In the genomic region with DNA sequence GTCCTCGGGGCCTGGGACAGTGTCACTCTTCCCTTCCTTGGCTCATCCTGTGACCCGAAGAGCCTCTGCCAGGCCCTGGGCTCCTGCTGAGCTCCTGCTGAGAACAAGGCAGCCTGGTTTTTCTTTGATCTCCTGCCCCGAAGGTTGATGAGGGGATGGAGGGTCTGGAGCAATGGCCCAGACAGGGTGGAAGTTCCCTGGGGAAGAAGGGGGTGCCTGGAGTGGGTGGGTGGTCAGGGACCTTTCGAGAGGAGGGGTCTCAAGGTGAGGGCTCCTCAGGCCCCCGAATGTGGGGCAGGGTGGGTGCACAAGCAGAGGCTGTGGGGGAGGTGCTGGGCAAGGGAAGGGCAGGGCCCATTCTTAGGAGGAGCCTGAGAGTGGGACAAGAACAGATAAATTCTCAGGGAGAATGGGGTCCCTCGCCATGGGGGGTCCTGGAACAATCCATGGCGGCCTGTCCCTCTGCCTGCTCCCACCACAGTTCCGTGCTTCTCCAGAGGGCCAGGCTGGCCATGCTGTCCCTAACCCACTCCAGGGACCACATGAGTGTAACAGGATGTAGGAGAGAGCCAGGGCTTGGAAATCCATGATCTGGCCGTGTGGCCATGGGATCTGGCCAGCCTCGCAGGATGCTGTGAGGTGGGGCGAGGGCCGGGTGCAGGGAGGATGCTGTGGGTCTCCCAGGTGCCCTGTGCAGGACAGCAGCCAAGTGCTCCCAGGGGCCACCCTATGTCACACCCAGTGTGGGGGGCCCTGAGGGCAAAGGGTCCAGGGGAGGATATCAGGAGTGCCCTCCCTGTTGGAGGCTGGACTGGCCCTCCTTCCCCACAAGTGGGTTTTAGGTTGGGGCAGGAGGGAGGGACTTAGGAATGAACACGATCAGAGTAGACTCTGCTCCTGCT, we compare ENCODE assay signal across 25 cellular contexts.
DNase-seq lines count a peak whose midpoint lies in the region; ATAC-seq and TF ChIP-seq lines count a peak whose summit lies in the region.
"Had no signal": no experiment of that assay in that cellular context is flagged by ENCODE, and none has a peak within 500 bp of the region (broad histone marks: within the 10 kb centered on the region; RNA-seq: fewer than 3 reads in every experiment).

No MANE protein-coding gene starts in this region.

- POLR2A ChIA-PET in OCI-LY7 (lab: Charles Lee), result interaction anchor here (0.6 kb wide), 1 partner anchor 309 kb away, joined by 3 read pairs; no protein-coding TSS in a partner anchor

- no TSS peak for BruUV-seq in OCI-LY7 (replicated peaks; lab: Mats Ljungman, UMichigan)

- H3K9ac ChIP-seq in endodermal cell (ENCODE audit: extremely low read depth, low read length, poor library complexity, severe bottlenecking), result no peak overlapping the region
- H3K9ac ChIP-seq: SK-N-SH had no signal

- no peaks in the 10 kb centered on the region for H3K79me2 ChIP-seq in OCI-LY7 (ENCODE audit: insufficient read depth, low read depth, low read length)

- H3K27ac ChIP-seq in OCI-LY7 (ENCODE audit: low read depth, low read length, poor library complexity, severe bottlenecking), result peak overlapping the region; percentile 53
- no peak overlapping the region for H3K27ac ChIP-seq in endodermal cell (ENCODE audit: low read depth, low read length)
- H3K27ac ChIP-seq: dorsolateral prefrontal cortex, left ventricle myocardium inferior had no signal

- H3K27me3 ChIP-seq in endodermal cell (ENCODE audit: control insufficient read depth, insufficient read depth, low read length, poor library complexity, severe bottlenecking), result peaks cover 45% of the 10 kb centered on the region

- H3K9me3 ChIP-seq in OCI-LY7 (ENCODE audit: low read length) (no peaks in the 10 kb centered on the region), endodermal cell (ENCODE audit: control insufficient read depth, low read length) (no peaks in the 10 kb centered on the region)
- H3K9me3 ChIP-seq: left ventricle myocardium inferior, SK-N-SH had no signal

- in situ Hi-C loops in KBM-7 (cut with MboI; ENCODE audit: low pct_unique_long_range_greater_than_20kb, low sequenced_read_pairs), result no loop called here

- TF ChIP-seq CTCF in OCI-LY7 (conservative IDR thresholded peaks at IDR 0.05; ENCODE audit: low read length), result no peak
- TF ChIP-seq CTCF in endodermal cell (conservative IDR thresholded peaks at IDR 0.05), result no peak

- H3K4me1 Mint-ChIP-seq in activated naive CD4-positive, alpha-beta T cell treated with anti-CD3 and anti-CD28 coated beads, Interleukin-2, amount 10 ng/mL, durations not matched to agents 7 days and 5 days, result peaks cover 8% of the 10 kb centered on the region
- H3K4me1 Mint-ChIP-seq in activated naive CD4-positive, alpha-beta T cell treated with anti-CD3 and anti-CD28 coated beads for 36 hours (ENCODE audit: low read depth), result peaks cover 5% of the 10 kb centered on the region
- no peaks in the 10 kb centered on the region for H3K4me1 Mint-ChIP-seq in endodermal cell
- no peaks in the 10 kb centered on the region for H3K4me1 Mint-ChIP-seq in stimulated activated effector memory CD8-positive, alpha-beta T cell treated with anti-CD3 and anti-CD28 coated beads, Interleukin-12 subunit alpha, Interleukin-12 subunit beta, amount 100 ng/mL, for 72 hours
- H3K4me1 Mint-ChIP-seq: mesothelial cell of epicardium had no signal

- DNase-seq in activated naive CD4-positive, alpha-beta T cell treated with anti-CD3 and anti-CD28 coated beads, Interleukin-2, amount 10 ng/mL, durations not matched to agents 7 days and 5 days, result peak; percentile 14
- DNase-seq in activated naive CD4-positive, alpha-beta T cell treated with anti-CD3 and anti-CD28 coated beads for 36 hours, result no peak
- DNase-seq in OCI-LY7 (ENCODE audit: low spot score) (no peak), endodermal cell (peak; percentile 47), KBM-7 (no peak), DMS79 treated with DMSO at 0.1 percent for 48 hours (lab: John Stamatoyannopoulos, UW) (no peak), AG08396 (ENCODE audit: low spot score) (no peak)
- DNase-seq in stimulated activated effector memory CD8-positive, alpha-beta T cell treated with anti-CD3 and anti-CD28 coated beads, Interleukin-12 subunit alpha, Interleukin-12 subunit beta, amount 100 ng/mL, for 72 hours (ENCODE audit: low spot score in 2 of 2), result no peak
- DNase-seq: activated CD4-positive, alpha-beta T cell treated with anti-CD3 and anti-CD28 coated beads, Interleukin-2, amount 10 ng/mL, durations not matched to agents 24 days and 14 days; activated naive CD8-positive, alpha-beta T cell treated with anti-CD3 and anti-CD28 coated beads, Interleukin-2, amount 10 ng/mL, durations not matched to agents 7 days and 5 days; central memory CD4-positive, alpha-beta T cell; GF-D8; HCEC 1CT; hippocampal formation; immature natural killer cell; left ventricle myocardium inferior; naive thymus-derived CD8-positive, alpha-beta T cell; occipital lobe; SK-N-SH; stimulated activated CD4-positive, alpha-beta T cell treated with anti-CD3 and anti-CD28 coated beads, Interleukin-1b, Interleukin-23, amount 100 ng/mL, for 48 hours; stimulated activated CD8-positive, alpha-beta memory T cell treated with anti-CD3 and anti-CD28 coated beads, Interleukin-4, amount 100 ng/mL, for 48 hours; trophoblast cell had no signal

- H3K4me1 ChIP-seq in OCI-LY7 (ENCODE audit: insufficient read depth, low read length, poor library complexity, severe bottlenecking) (peaks cover 32% of the 10 kb centered on the region), endodermal cell (ENCODE audit: control insufficient read depth, insufficient read depth, low read length) (no peaks in the 10 kb centered on the region)

- no peak overlapping the region for H3K27ac Mint-ChIP-seq in activated naive CD4-positive, alpha-beta T cell treated with anti-CD3 and anti-CD28 coated beads, Interleukin-2, amount 10 ng/mL, durations not matched to agents 7 days and 5 days
- H3K27ac Mint-ChIP-seq in activated naive CD4-positive, alpha-beta T cell treated with anti-CD3 and anti-CD28 coated beads for 36 hours, result no peak overlapping the region
- H3K27ac Mint-ChIP-seq in endodermal cell, result no peak overlapping the region
- no peak overlapping the region for H3K27ac Mint-ChIP-seq in stimulated activated effector memory CD8-positive, alpha-beta T cell treated with anti-CD3 and anti-CD28 coated beads, Interleukin-12 subunit alpha, Interleukin-12 subunit beta, amount 100 ng/mL, for 72 hours
- H3K27ac Mint-ChIP-seq: activated CD4-positive, alpha-beta T cell treated with anti-CD3 and anti-CD28 coated beads, Interleukin-2, amount 10 ng/mL, durations not matched to agents 24 days and 14 days; activated naive CD8-positive, alpha-beta T cell treated with anti-CD3 and anti-CD28 coated beads, Interleukin-2, amount 10 ng/mL, durations not matched to agents 7 days and 5 days; immature natural killer cell; mesothelial cell of epicardium; naive thymus-derived CD8-positive, alpha-beta T cell had no signal

- H2AFZ ChIP-seq in OCI-LY7 (ENCODE audit: low read length), result peak overlapping the region; percentile 67; the same call in 1 of the 2 replicates

- peaks cover 85% of the 10 kb centered on the region for H3K27me3 Mint-ChIP-seq in activated naive CD4-positive, alpha-beta T cell treated with anti-CD3 and anti-CD28 coated beads, Interleukin-2, amount 10 ng/mL, durations not matched to agents 7 days and 5 days
- H3K27me3 Mint-ChIP-seq in activated naive CD4-positive, alpha-beta T cell treated with anti-CD3 and anti-CD28 coated beads for 36 hours (ENCODE audit: low read depth), result peaks cover 34% of the 10 kb centered on the region
- peaks cover 54% of the 10 kb centered on the region for H3K27me3 Mint-ChIP-seq in endodermal cell (ENCODE audit: insufficient read depth)

- no peaks in the 10 kb centered on the region for H3K9me2 ChIP-seq in OCI-LY7 (ENCODE audit: insufficient read depth, low read length)
- H3K9me2 ChIP-seq: SK-N-SH had no signal

- H3K36me3 ChIP-seq in OCI-LY7 (ENCODE audit: insufficient read depth, low read length) (no peaks in the 10 kb centered on the region), endodermal cell (ENCODE audit: control insufficient read depth, insufficient read depth, low read length) (no peaks in the 10 kb centered on the region)
- H3K36me3 ChIP-seq: left ventricle myocardium inferior had no signal

- 79 to 84% methylated on average over 9 to 13 of the region's 13 CpGs for WGBS in endodermal cell (ENCODE audit: insufficient coverage in 1 of 2, insufficient read length in 1 of 2), 2 experiments

- H3K9me3 Mint-ChIP-seq in activated naive CD4-positive, alpha-beta T cell treated with anti-CD3 and anti-CD28 coated beads, Interleukin-2, amount 10 ng/mL, durations not matched to agents 7 days and 5 days, result no peaks in the 10 kb centered on the region
- H3K9me3 Mint-ChIP-seq in activated naive CD4-positive, alpha-beta T cell treated with anti-CD3 and anti-CD28 coated beads for 36 hours, result no peaks in the 10 kb centered on the region
- H3K9me3 Mint-ChIP-seq in endodermal cell, result no peaks in the 10 kb centered on the region
- H3K9me3 Mint-ChIP-seq in stimulated activated effector memory CD8-positive, alpha-beta T cell treated with anti-CD3 and anti-CD28 coated beads, Interleukin-12 subunit alpha, Interleukin-12 subunit beta, amount 100 ng/mL, for 72 hours, result no peaks in the 10 kb centered on the region
- H3K9me3 Mint-ChIP-seq: activated CD4-positive, alpha-beta T cell treated with anti-CD3 and anti-CD28 coated beads, Interleukin-2, amount 10 ng/mL, durations not matched to agents 24 days and 14 days; activated naive CD8-positive, alpha-beta T cell treated with anti-CD3 and anti-CD28 coated beads, Interleukin-2, amount 10 ng/mL, durations not matched to agents 7 days and 5 days; immature natural killer cell; mesothelial cell of epicardium; naive thymus-derived CD8-positive, alpha-beta T cell had no signal

- intact Hi-C loops in activated naive CD4-positive, alpha-beta T cell treated with anti-CD3 and anti-CD28 coated beads for 36 hours (cut with micrococcal nuclease), result no loop called here
- intact Hi-C loops in OCI-LY7 (cut with micrococcal nuclease; ENCODE audit: unreplicated experiment), result no loop called here

- H4K20me1 ChIP-seq in OCI-LY7 (ENCODE audit: insufficient read depth, low read length), result no peaks in the 10 kb centered on the region

- no peak for ATAC-seq in stimulated activated effector memory CD8-positive, alpha-beta T cell treated with anti-CD3 and anti-CD28 coated beads, Interleukin-12 subunit alpha, Interleukin-12 subunit beta, amount 100 ng/mL, for 72 hours
- ATAC-seq: naive thymus-derived CD8-positive, alpha-beta T cell had no signal

- CTCF ChIA-PET in activated naive CD4-positive, alpha-beta T cell treated with anti-CD3 and anti-CD28 coated beads, Interleukin-2, amount 10 ng/mL, durations not matched to agents 7 days and 5 days (lab: Charles Lee), result interaction anchor here (1.5 to 2.7 kb wide), 4 partner anchors 7 to 272 kb away, joined by 4 to 18 read pairs (median 6); no protein-coding TSS in a partner anchor
- CTCF ChIA-PET in activated naive CD4-positive, alpha-beta T cell treated with anti-CD3 and anti-CD28 coated beads for 36 hours (lab: Charles Lee), result interaction anchor here (0.8 to 1.6 kb wide), 3 partner anchors 8 to 14 kb away, joined by 3 to 19 read pairs (median 4); no protein-coding TSS in a partner anchor
- CTCF ChIA-PET in OCI-LY7 (lab: Charles Lee; ENCODE audit: unreplicated experiment), result no interaction called here

- H3K4me3 ChIP-seq in OCI-LY7 (ENCODE audit: low read depth, low read length, poor library complexity, severe bottlenecking) (peak overlapping the region; percentile 59), endodermal cell (ENCODE audit: low read length) (no peak overlapping the region)
- H3K4me3 ChIP-seq: smooth muscle cell had no signal

- no peak overlapping the region for H3K4me3 Mint-ChIP-seq in activated naive CD4-positive, alpha-beta T cell treated with anti-CD3 and anti-CD28 coated beads, Interleukin-2, amount 10 ng/mL, durations not matched to agents 7 days and 5 days
- no peak overlapping the region for H3K4me3 Mint-ChIP-seq in activated naive CD4-positive, alpha-beta T cell treated with anti-CD3 and anti-CD28 coated beads for 36 hours
- H3K4me3 Mint-ChIP-seq in endodermal cell, result no peak overlapping the region
- H3K4me3 Mint-ChIP-seq in stimulated activated effector memory CD8-positive, alpha-beta T cell treated with anti-CD3 and anti-CD28 coated beads, Interleukin-12 subunit alpha, Interleukin-12 subunit beta, amount 100 ng/mL, for 72 hours, result peak overlapping the region; percentile 32
- H3K4me3 Mint-ChIP-seq: activated naive CD8-positive, alpha-beta T cell treated with anti-CD3 and anti-CD28 coated beads, Interleukin-2, amount 10 ng/mL, durations not matched to agents 7 days and 5 days; immature natural killer cell; mesothelial cell of epicardium had no signal

- no peaks in the 10 kb centered on the region for H3K36me3 Mint-ChIP-seq in activated naive CD4-positive, alpha-beta T cell treated with anti-CD3 and anti-CD28 coated beads, Interleukin-2, amount 10 ng/mL, durations not matched to agents 7 days and 5 days
- no peaks in the 10 kb centered on the region for H3K36me3 Mint-ChIP-seq in activated naive CD4-positive, alpha-beta T cell treated with anti-CD3 and anti-CD28 coated beads for 36 hours (ENCODE audit: low read depth)
- H3K36me3 Mint-ChIP-seq in endodermal cell (ENCODE audit: low read depth), result no peaks in the 10 kb centered on the region
- no peaks in the 10 kb centered on the region for H3K36me3 Mint-ChIP-seq in stimulated activated effector memory CD8-positive, alpha-beta T cell treated with anti-CD3 and anti-CD28 coated beads, Interleukin-12 subunit alpha, Interleukin-12 subunit beta, amount 100 ng/mL, for 72 hours
- H3K36me3 Mint-ChIP-seq: activated naive CD8-positive, alpha-beta T cell treated with anti-CD3 and anti-CD28 coated beads, Interleukin-2, amount 10 ng/mL, durations not matched to agents 7 days and 5 days; immature natural killer cell; mesothelial cell of epicardium; naive thymus-derived CD8-positive, alpha-beta T cell had no signal

- H3K4me2 ChIP-seq in OCI-LY7 (ENCODE audit: low read length), result peak overlapping the region; percentile 66
- H3K4me2 ChIP-seq: SK-N-SH, smooth muscle cell had no signal

Comparison
In these comparisons a context has a peak if more than half of its experiments do, and no peak if none do; other contexts are left out.
1. DNase-seq: peak in activated naive CD4-positive, alpha-beta T cell treated with anti-CD3 and anti-CD28 coated beads, Interleukin-2, amount 10 ng/mL, durations not matched to agents 7 days and 5 days (single experiment) and endodermal cell (single experiment); none in activated naive CD4-positive, alpha-beta T cell treated with anti-CD3 and anti-CD28 coated beads for 36 hours (single experiment), OCI-LY7 (single experiment), stimulated activated effector memory CD8-positive, alpha-beta T cell treated with anti-CD3 and anti-CD28 coated beads, Interleukin-12 subunit alpha, Interleukin-12 subunit beta, amount 100 ng/mL, for 72 hours (0 of 2), KBM-7 (single experiment), DMS79 treated with DMSO at 0.1 percent for 48 hours (single experiment) and AG08396 (single experiment).